ENCODE assay signal across 16 cellular contexts in genomic region chr13:111241006-111241755, GRCh38.
DNase-seq lines count a peak whose midpoint lies in the region; ATAC-seq and TF ChIP-seq lines count a peak whose summit lies in the region.
"Had no signal": no experiment of that assay in that cellular context is flagged by ENCODE, and none has a peak within 500 bp of the region (broad histone marks: within the 10 kb centered on the region; RNA-seq: fewer than 3 reads in every experiment).

No MANE protein-coding gene starts in this region.

- TF ChIP-seq CTCF in brain microvascular endothelial cell (IDR thresholded peaks at IDR 0.05; ENCODE audit: low read depth, low read length, missing control alignments) (no peak), lower leg skin (IDR thresholded peaks at IDR 0.05) (no peak)

- in situ Hi-C loops in brain microvascular endothelial cell (cut with HindIII; ENCODE audit: low pct_ligation_motif_present, low sequenced_read_pairs), result no loop called here

- H3K27ac Mint-ChIP-seq in stimulated activated naive B cell treated with anti-CD40 and anti-IgM and Interleukin-4, amounts not matched to agents 10 μg/mL and 1 μg/mL and 100 μg/mL, for 72 hours, result peak overlapping the region; percentile 67
- H3K27ac Mint-ChIP-seq: activated CD8-positive, alpha-beta T cell treated with anti-CD3 and anti-CD28 coated beads for 36 hours had no signal

- DNase-seq in NCI-H1092 treated with DMSO at 0.1 percent for 48 hours (lab: John Stamatoyannopoulos, UW) (peak; percentile 86), brain microvascular endothelial cell (no peak), NCI-H1694 (lab: John Stamatoyannopoulos, UW) (no peak), Right ventricle myocardium inferior (ENCODE audit: missing footprints) (no peak), lower leg skin (ENCODE audit: low spot score in 2 of 2) (no peak)
- DNase-seq in stimulated activated naive B cell treated with anti-CD40 and anti-IgM and Interleukin-4, amounts not matched to agents 10 μg/mL and 1 μg/mL and 100 μg/mL, for 72 hours, result no peak
- DNase-seq: activated CD8-positive, alpha-beta T cell treated with anti-CD3 and anti-CD28 coated beads for 36 hours; DND-41; effector CD4-positive, alpha-beta T cell; HCEC 1CT; NCI-H510A; spleen; stimulated activated naive CD4-positive, alpha-beta T cell treated with Interleukin-2 at 50 U/mL for 16 hours; uterus had no signal

- no peaks in the 10 kb centered on the region for H3K27me3 ChIP-seq in brain microvascular endothelial cell (replicated peaks)
- H3K27me3 ChIP-seq in layer of hippocampus (ENCODE audit: control insufficient read depth, insufficient read depth, low read length), result no peaks in the 10 kb centered on the region
- H3K27me3 ChIP-seq: spleen, uterus had no signal

- H3K36me3 ChIP-seq in brain microvascular endothelial cell (replicated peaks), result peaks cover 19% of the 10 kb centered on the region
- H3K36me3 ChIP-seq: uterus had no signal

- H3K27me3 Mint-ChIP-seq in stimulated activated naive B cell treated with anti-CD40 and anti-IgM and Interleukin-4, amounts not matched to agents 10 μg/mL and 1 μg/mL and 100 μg/mL, for 72 hours, result no peaks in the 10 kb centered on the region
- H3K27me3 Mint-ChIP-seq: activated CD8-positive, alpha-beta T cell treated with anti-CD3 and anti-CD28 coated beads for 36 hours had no signal

- H3K4me3 ChIP-seq in brain microvascular endothelial cell (ENCODE audit: low read depth, low read length), result no peak overlapping the region
- H3K4me3 ChIP-seq in lower leg skin (ENCODE audit: low read depth, poor library complexity, severe bottlenecking), result no peak overlapping the region
- H3K4me3 ChIP-seq: spleen, uterus had no signal

- no peaks in the 10 kb centered on the region for H3K9me3 Mint-ChIP-seq in stimulated activated naive B cell treated with anti-CD40 and anti-IgM and Interleukin-4, amounts not matched to agents 10 μg/mL and 1 μg/mL and 100 μg/mL, for 72 hours
- H3K9me3 Mint-ChIP-seq: activated CD8-positive, alpha-beta T cell treated with anti-CD3 and anti-CD28 coated beads for 36 hours had no signal

- H3K36me3 Mint-ChIP-seq in stimulated activated naive B cell treated with anti-CD40 and anti-IgM and Interleukin-4, amounts not matched to agents 10 μg/mL and 1 μg/mL and 100 μg/mL, for 72 hours, result peaks cover 41 to 70% of the 10 kb centered on the region in 2 donors

- intact Hi-C loops in Right ventricle myocardium inferior (cut with DNase I), result no loop called here
- intact Hi-C loops in lower leg skin (cut with DNase I; ENCODE audit: low total_unique reads), result no loop called here

- no peak for TF ChIP-seq POLR2A in lower leg skin (IDR thresholded peaks at IDR 0.05)

- peaks cover 7 to 10% of the 10 kb centered on the region in 2 donors for H3K4me1 Mint-ChIP-seq in stimulated activated naive B cell treated with anti-CD40 and anti-IgM and Interleukin-4, amounts not matched to agents 10 μg/mL and 1 μg/mL and 100 μg/mL, for 72 hours

- no peak overlapping the region for H3K4me3 Mint-ChIP-seq in stimulated activated naive B cell treated with anti-CD40 and anti-IgM and Interleukin-4, amounts not matched to agents 10 μg/mL and 1 μg/mL and 100 μg/mL, for 72 hours
- H3K4me3 Mint-ChIP-seq: activated CD8-positive, alpha-beta T cell treated with anti-CD3 and anti-CD28 coated beads for 36 hours had no signal

- no peak for ATAC-seq in stimulated activated naive B cell treated with anti-CD40 and anti-IgM and Interleukin-4, amounts not matched to agents 10 μg/mL and 1 μg/mL and 100 μg/mL, for 72 hours (replicated peaks)
- ATAC-seq in GM18861 (IDR thresholded peaks at IDR 0.05; ENCODE audit: unreplicated experiment) (no peak), Right ventricle myocardium inferior (no peak)
- ATAC-seq: activated CD8-positive, alpha-beta T cell treated with anti-CD3 and anti-CD28 coated beads for 36 hours had no signal

- WGBS in lower leg skin, 2 donors, result 81 to 87% methylated on average over 16 of the region's 16 CpGs

- H3K27ac ChIP-seq in brain microvascular endothelial cell (peak overlapping the region; percentile 19), layer of hippocampus (ENCODE audit: low read depth, low read length) (peak overlapping the region; percentile 95)
- H3K27ac ChIP-seq: spleen, uterus had no signal
